Comparison of ENCODE assay signal across 13 cellular contexts in genomic region chr13:37241786-37242185, GRCh38.
DNase-seq lines count a peak whose midpoint lies in the region; ATAC-seq and TF ChIP-seq lines count a peak whose summit lies in the region.
"Had no signal": no experiment of that assay in that cellular context is flagged by ENCODE, and none has a peak within 500 bp of the region (broad histone marks: within the 10 kb centered on the region; RNA-seq: fewer than 3 reads in every experiment).

No MANE protein-coding gene starts in this region.

- H3K4me3 ChIP-seq in astrocyte of the spinal cord (ENCODE audit: low read depth, low read length), result no peak overlapping the region
- H3K4me3 ChIP-seq in fibroblast of villous mesenchyme (ENCODE audit: low read depth, low read length), result no peak overlapping the region
- H3K4me3 ChIP-seq: A549, HAP-1 had no signal

- ATAC-seq in GM21515 (IDR thresholded peaks at IDR 0.05; ENCODE audit: unreplicated experiment), result no peak
- ATAC-seq in GM19351 (IDR thresholded peaks at IDR 0.05; ENCODE audit: unreplicated experiment), result no peak
- ATAC-seq: A549; CD8-positive, alpha-beta T cell had no signal

- in situ Hi-C loops in astrocyte of the spinal cord (cut with HindIII; ENCODE audit: low sequenced_read_pairs), result no loop called here

- DNase-seq in RPMI7951 (ENCODE audit: low read depth) (peak; percentile 64), astrocyte of the spinal cord (ENCODE audit: low read depth, low spot score) (peak; percentile 35), fibroblast of villous mesenchyme (ENCODE audit: low read depth) (peak; percentile 21), DMS114 treated with DMSO at 0.1 percent for 48 hours (lab: John Stamatoyannopoulos, UW; ENCODE audit: unreplicated experiment) (no peak), T-helper 2 cell (no peak)
- DNase-seq: CD8-positive, alpha-beta T cell; COR-L47; GF-D8; IMR-90 had no signal

- no peak for TF ChIP-seq CTCF in astrocyte of the spinal cord (IDR thresholded peaks at IDR 0.05; ENCODE audit: low read depth, low read length)
- no peak for TF ChIP-seq CTCF in fibroblast of villous mesenchyme (IDR thresholded peaks at IDR 0.05; ENCODE audit: insufficient read depth, low read depth, low read length)

Comparison
In these comparisons a context has a peak if more than half of its experiments do, and no peak if none do; other contexts are left out.
1. DNase-seq: peak in RPMI7951 (single experiment), astrocyte of the spinal cord (single experiment) and fibroblast of villous mesenchyme (single experiment); none in DMS114 treated with DMSO at 0.1 percent for 48 hours (single experiment) and T-helper 2 cell (0 of 5).